Comparison of ENCODE assay signal across 24 cellular contexts in genomic region chr13:21046203-21046602, GRCh38.
"Had no signal": no experiment of that assay in that cellular context is flagged by ENCODE, and none has a peak within 500 bp of the region (broad histone marks: within the 10 kb centered on the region; RNA-seq: fewer than 3 reads in every experiment).

No MANE protein-coding gene starts in this region.

- H3K27me3 ChIP-seq: spleen, tibial nerve, uterus had no signal

- DNase-seq: activated CD4-positive, alpha-beta T cell treated with anti-CD3 and anti-CD28 coated beads for 1 hour; activated CD8-positive, alpha-beta memory T cell treated with anti-CD3 and anti-CD28 coated beads for 24 hours; activated CD8-positive, alpha-beta memory T cell treated with anti-CD3 and anti-CD28 coated beads, Interleukin-2, amount 50 U/mL, for 48 hours; activated effector memory CD4-positive, alpha-beta T cell treated with Interleukin-2 at 50 U/mL for 16 hours; activated naive CD4-positive, alpha-beta T cell treated with anti-CD3 and anti-CD28 coated beads, Interleukin-2, amount 10 ng/mL, durations not matched to agents 7 days and 5 days; activated naive CD8-positive, alpha-beta T cell treated with anti-CD3 and anti-CD28 coated beads, Interleukin-2, amount 50 U/mL, for 24 hours; activated T-cell treated with anti-CD3 and anti-CD28 coated beads, Interleukin-2, amount 50 U/mL, for 48 hours; anterior cingulate cortex; cortex of kidney; effector CD8-positive, alpha-beta T cell; hypothalamus; islet precursor cell; mammary epithelial cell; spleen; stimulated activated CD4-positive, alpha-beta T cell treated with anti-CD3 and anti-CD28 coated beads, Interleukin-4, amount 100 ng/mL, for 4 hours; stimulated activated naive CD4-positive, alpha-beta T cell; substantia nigra; SW 1271; T-helper 2 cell; uterus had no signal

- H3K27ac ChIP-seq: spleen, VCaP had no signal

- H3K9me3 ChIP-seq: spleen, tibial nerve, uterus had no signal

- H3K4me3 ChIP-seq: spleen, tibial nerve, uterus had no signal

- ATAC-seq: activated naive CD8-positive, alpha-beta T cell treated with anti-CD3 and anti-CD28 coated beads, Interleukin-2, amount 50 U/mL, for 24 hours; left lobe of liver; sciatic nerve had no signal

- H3K36me3 ChIP-seq: uterus had no signal
